In genomic region chr3:65793495-65794200, GRCh38 we compare ENCODE assay signal across 18 cellular contexts.
A peak's percentile ranks its signal among the peaks of the same experiment; 100 is the strongest.
DNase-seq lines count a peak whose midpoint lies in the region; ATAC-seq, FAIRE-seq and TF ChIP-seq lines count a peak whose summit lies in the region.
"Had no signal": no experiment of that assay in that cellular context is flagged by ENCODE, and none has a peak within 500 bp of the region (broad histone marks: within the 10 kb centered on the region; RNA-seq: fewer than 3 reads in every experiment).

No MANE protein-coding gene starts in this region.

- H2AFZ ChIP-seq in HCT116 (ENCODE audit: low read depth, low read length, poor library complexity, severe bottlenecking) (no peak overlapping the region), PC-9 (no peak overlapping the region)

- peaks cover 10% of the 10 kb centered on the region for H3F3A ChIP-seq in PC-9 (ENCODE audit: insufficient read depth, low read depth)

- TF ChIP-seq CTCF in HCT116 (IDR thresholded peaks at IDR 0.05 in 2 of 3, conservative IDR thresholded peaks at IDR 0.05 in 1 of 3; ENCODE audit: borderline replicate concordance in 1 of 3, insufficient read depth in 1 of 3, low read depth in 2 of 3, low read length in 2 of 3) (no peak), PC-9 (conservative IDR thresholded peaks at IDR 0.05) (no peak), foreskin keratinocyte (conservative IDR thresholded peaks at IDR 0.05) (no peak), progenitor cell of endocrine pancreas (IDR thresholded peaks at IDR 0.05; ENCODE audit: unreplicated experiment) (no peak)

- H3K4me3 Mint-ChIP-seq in progenitor cell of endocrine pancreas (ENCODE audit: low read depth): no peak overlapping the region
- H3K4me3 Mint-ChIP-seq: brain; neural crest cell; stimulated activated memory B cell treated with anti-CD40 and anti-IgM and Interleukin-4, amounts not matched to agents 10 μg/mL and 1 μg/mL and 100 μg/mL, for 72 hours had no signal

- peaks cover 23 to 32% of the 10 kb centered on the region in 2 experiments for H3K4me1 ChIP-seq in HCT116 (ENCODE audit: control insufficient read depth in 1 of 2, insufficient read depth in 2 of 2, low read length in 2 of 2)
- peaks cover 16% of the 10 kb centered on the region for H3K4me1 ChIP-seq in PC-9 (replicated peaks; ENCODE audit: insufficient read depth)
- peaks cover 9% of the 10 kb centered on the region for H3K4me1 ChIP-seq in foreskin keratinocyte

- CTCF ChIA-PET in HCT116 (lab: Charles Lee): interaction anchor here (0.6 to 0.8 kb wide), 2 partner anchors 8 to 118 kb away, joined by 3 read pairs; no protein-coding TSS in a partner anchor
- CTCF ChIA-PET in PC-9 (lab: Charles Lee): interaction anchor here (0.7 kb wide), 1 partner anchor 347 kb away, joined by 3 read pairs; no protein-coding TSS in a partner anchor

- no peaks in the 10 kb centered on the region for H3K36me3 ChIP-seq in HCT116 (ENCODE audit: control insufficient read depth in 1 of 2, insufficient read depth in 2 of 2, low read length in 2 of 2)
- no peaks in the 10 kb centered on the region for H3K36me3 ChIP-seq in PC-9 (ENCODE audit: low read depth)
- H3K36me3 ChIP-seq: suprapubic skin had no signal

- no peak for DNase-seq in HCT116 (ENCODE audit: low read depth, low spot score)
- DNase-seq in PC-9: peak; percentile 29 to 76
- DNase-seq in foreskin keratinocyte: peak; percentile 66 to 85
- DNase-seq in progenitor cell of endocrine pancreas (ENCODE audit: low spot score, unreplicated experiment): no peak
- DNase-seq in GM19238 (ENCODE audit: insufficient read length, low spot score): no peak
- DNase-seq in GM12892 (ENCODE audit: insufficient read length): no peak
- DNase-seq: activated CD4-positive, alpha-beta T cell treated with anti-CD3 and anti-CD28 coated beads, Interleukin-2, amount 50 U/mL, for 1 hour; NCI-H1694 treated with DMSO at 0.1 percent for 48 hours; NCI-H526; SK-N-SH; stimulated activated CD4-positive, alpha-beta T cell treated with anti-CD3 and anti-CD28 coated beads, Interleukin-1b, Interleukin-23, amount 100 ng/mL, for 48 hours had no signal

- TF ChIP-seq POLR2A in HCT116 (IDR thresholded peaks at IDR 0.05; ENCODE audit: borderline replicate concordance, extremely low read depth, insufficient read depth, insufficient read length) (no peak), GM12892 (IDR thresholded peaks at IDR 0.05; ENCODE audit: low read depth, low read length) (no peak)

- peak overlapping the region; percentile 52 for H3K4me2 ChIP-seq in HCT116 (ENCODE audit: low read length)
- H3K4me2 ChIP-seq in PC-9: peak overlapping the region; percentile 65
- H3K4me2 ChIP-seq: SK-N-SH had no signal

- H3K27ac ChIP-seq in HCT116 (ENCODE audit: low read depth, low read length): peak overlapping the region; percentile 22; the same call in 1 of the 2 replicates
- no peak overlapping the region for H3K27ac ChIP-seq in PC-9
- H3K27ac ChIP-seq in foreskin keratinocyte: no peak overlapping the region
- H3K27ac ChIP-seq: suprapubic skin, VCaP had no signal

- no peaks in the 10 kb centered on the region for H3K9me2 ChIP-seq in HCT116 (ENCODE audit: insufficient read depth)
- no peaks in the 10 kb centered on the region for H3K9me2 ChIP-seq in PC-9 (ENCODE audit: insufficient read depth)
- H3K9me2 ChIP-seq: SK-N-SH had no signal

- no peak overlapping the region for H3K9ac ChIP-seq in HCT116 (ENCODE audit: low read length)
- H3K9ac ChIP-seq: SK-N-SH had no signal

- H3K27me3 ChIP-seq in HCT116 (ENCODE audit: insufficient read depth, low read length) (no peaks in the 10 kb centered on the region), PC-9 (ENCODE audit: insufficient read depth, low read depth) (no peaks in the 10 kb centered on the region), foreskin keratinocyte (no peaks in the 10 kb centered on the region)
- H3K27me3 ChIP-seq: suprapubic skin had no signal

- peaks cover 44% of the 10 kb centered on the region for H3K4me1 Mint-ChIP-seq in progenitor cell of endocrine pancreas (ENCODE audit: low read depth)
- H3K4me1 Mint-ChIP-seq: stimulated activated memory B cell treated with anti-CD40 and anti-IgM and Interleukin-4, amounts not matched to agents 10 μg/mL and 1 μg/mL and 100 μg/mL, for 72 hours had no signal

- peak; percentile 74 for ATAC-seq in HCT116
- ATAC-seq in foreskin keratinocyte: peak; percentile 91
- ATAC-seq in GM18867 (IDR thresholded peaks at IDR 0.05; ENCODE audit: unreplicated experiment): no peak
- no peak for ATAC-seq in HG03565 (IDR thresholded peaks at IDR 0.05; ENCODE audit: unreplicated experiment)
- ATAC-seq: stimulated activated memory B cell treated with anti-CD40 and anti-IgM and Interleukin-4, amounts not matched to agents 10 μg/mL and 1 μg/mL and 100 μg/mL, for 72 hours had no signal

- H3K79me2 ChIP-seq in HCT116 (ENCODE audit: insufficient read depth, low read length): no peaks in the 10 kb centered on the region
- H3K79me2 ChIP-seq in PC-9 (ENCODE audit: low read depth): peaks cover 9% of the 10 kb centered on the region; the same call in 1 of the 2 replicates

- H3K4me3 ChIP-seq in HCT116 (replicated peaks in 1 of 2; ENCODE audit: low read depth in 1 of 2, low read length in 2 of 2): no peak overlapping the region
- no peak overlapping the region for H3K4me3 ChIP-seq in PC-9
- H3K4me3 ChIP-seq: suprapubic skin had no signal

- intact Hi-C loops in HCT116 (cut with micrococcal nuclease): no loop called here
- intact Hi-C loops in PC-9 (cut with micrococcal nuclease; ENCODE audit: unreplicated experiment): no loop called here

- RAD21 ChIA-PET in HCT116 (lab: Charles Lee; ENCODE audit: low non-redundant PET in 1 of 2, low total read pairs in 2 of 2, uncharacterized antibody in 2 of 2, unreplicated experiment in 2 of 2): no interaction called here

- H4K20me1 ChIP-seq in HCT116 (ENCODE audit: insufficient read depth): no peaks in the 10 kb centered on the region
- H4K20me1 ChIP-seq in PC-9 (ENCODE audit: insufficient read depth): no peaks in the 10 kb centered on the region

- peaks cover 2% of the 10 kb centered on the region for H3K36me3 Mint-ChIP-seq in progenitor cell of endocrine pancreas (ENCODE audit: insufficient read depth)
- H3K36me3 Mint-ChIP-seq: brain; stimulated activated memory B cell treated with anti-CD40 and anti-IgM and Interleukin-4, amounts not matched to agents 10 μg/mL and 1 μg/mL and 100 μg/mL, for 72 hours had no signal

- TF ChIP-seq RAD21 in HCT116 (IDR thresholded peaks at IDR 0.05; ENCODE audit: low read depth): no peak

- BruUV-seq in HCT116 (replicated peaks; lab: Mats Ljungman, UMichigan) (no TSS peak), PC-9 (replicated peaks; lab: Mats Ljungman, UMichigan) (no TSS peak)

- H3K27ac Mint-ChIP-seq in progenitor cell of endocrine pancreas: peak overlapping the region; percentile 68
- H3K27ac Mint-ChIP-seq: brain; stimulated activated memory B cell treated with anti-CD40 and anti-IgM and Interleukin-4, amounts not matched to agents 10 μg/mL and 1 μg/mL and 100 μg/mL, for 72 hours had no signal

- no peak for FAIRE-seq in GM12892 (lab: Jason Lieb, UNC)

- POLR2A ChIA-PET in HCT116 (lab: Charles Lee): no interaction called here
- POLR2A ChIA-PET in PC-9 (lab: Charles Lee; ENCODE audit: unreplicated experiment): no interaction called here

- no peaks in the 10 kb centered on the region for H3K9me3 Mint-ChIP-seq in progenitor cell of endocrine pancreas (ENCODE audit: low read depth)
- H3K9me3 Mint-ChIP-seq: brain; neural crest cell; stimulated activated memory B cell treated with anti-CD40 and anti-IgM and Interleukin-4, amounts not matched to agents 10 μg/mL and 1 μg/mL and 100 μg/mL, for 72 hours had no signal

- H3K9me3 ChIP-seq in HCT116 (ENCODE audit: control insufficient read depth in 1 of 2, insufficient read depth in 1 of 2, low read depth in 1 of 2, low read length in 2 of 2): no peaks in the 10 kb centered on the region
- no peaks in the 10 kb centered on the region for H3K9me3 ChIP-seq in PC-9 (ENCODE audit: insufficient read depth, low read depth)
- H3K9me3 ChIP-seq: SK-N-SH, suprapubic skin had no signal

- H3K27me3 Mint-ChIP-seq in progenitor cell of endocrine pancreas: no peaks in the 10 kb centered on the region
- H3K27me3 Mint-ChIP-seq: stimulated activated memory B cell treated with anti-CD40 and anti-IgM and Interleukin-4, amounts not matched to agents 10 μg/mL and 1 μg/mL and 100 μg/mL, for 72 hours had no signal

TF ChIP-seq in HCT116, 20 proteins besides CTCF, POLR2A, EP300 and RAD21:
- no peak for TF ChIP-seq YY1 (IDR thresholded peaks at IDR 0.05; ENCODE audit: extremely low read depth, insufficient replicate concordance, low read depth, low read length)
- TF ChIP-seq CEBPB (IDR thresholded peaks at IDR 0.05; ENCODE audit: low read depth): no peak
- TF ChIP-seq FOSL1 (IDR thresholded peaks at IDR 0.05; ENCODE audit: low read depth): peak; percentile 28; the same call in 1 of the 2 replicates

Comparison
In these comparisons a context has a peak if more than half of its experiments do, and no peak if none do; other contexts are left out.
1. ATAC-seq: peak in HCT116 (single experiment) and foreskin keratinocyte (single experiment); none in GM18867 (single experiment) and HG03565 (single experiment).
2. DNase-seq: peak in PC-9 (2 of 2) and foreskin keratinocyte (2 of 2); none in HCT116 (single experiment), progenitor cell of endocrine pancreas (single experiment), GM19238 (single experiment) and GM12892 (single experiment).